In the genomic region with DNA sequence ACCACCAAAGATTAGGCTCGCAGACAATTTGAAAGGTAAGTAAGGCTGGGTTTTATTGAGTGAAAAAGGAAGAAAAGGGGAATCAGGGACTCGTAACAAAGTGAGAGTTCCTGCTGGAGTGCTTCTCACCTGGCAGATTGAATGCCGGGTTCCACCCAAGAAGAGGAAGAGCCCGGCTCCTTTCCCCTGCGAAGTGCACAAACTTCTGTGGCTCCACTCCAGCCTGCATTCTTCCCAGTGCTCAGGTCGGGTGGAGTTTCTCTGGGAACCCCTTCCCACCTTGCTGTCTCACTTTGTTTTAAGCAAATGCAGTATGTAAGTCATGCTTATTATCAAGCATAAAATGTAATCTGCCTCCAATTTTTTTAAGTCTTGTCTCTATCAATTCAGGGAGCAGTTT, we compare ENCODE assay signal across 20 cellular contexts.
DNase-seq lines count a peak whose midpoint lies in the region; ATAC-seq and TF ChIP-seq lines count a peak whose summit lies in the region.
"Had no signal": no experiment of that assay in that cellular context is flagged by ENCODE, and none has a peak within 500 bp of the region (broad histone marks: within the 10 kb centered on the region; RNA-seq: fewer than 3 reads in every experiment).

No MANE protein-coding gene starts in this region.

- H3K27ac ChIP-seq in GM23338 (ENCODE audit: low read depth) (no peak overlapping the region), PC-9 (no peak overlapping the region), epithelial cell of prostate (peak overlapping the region; percentile 20), neural progenitor cell (no peak overlapping the region), upper lobe of left lung (no peak overlapping the region)
- H3K27ac ChIP-seq: 22Rv1, C4-2B had no signal

- H3K4me1 ChIP-seq in GM23338 (ENCODE audit: insufficient read depth) (peaks cover 6% of the 10 kb centered on the region; the same call in 1 of the 2 replicates), PC-9 (replicated peaks; ENCODE audit: insufficient read depth) (no peaks in the 10 kb centered on the region), neural progenitor cell (peaks cover 18% of the 10 kb centered on the region), upper lobe of left lung (no peaks in the 10 kb centered on the region)

- H3K9me3 ChIP-seq in PC-9 (ENCODE audit: insufficient read depth, low read depth) (no peaks in the 10 kb centered on the region), neural progenitor cell (ENCODE audit: low read depth) (no peaks in the 10 kb centered on the region), upper lobe of left lung (no peaks in the 10 kb centered on the region)
- H3K9me3 ChIP-seq: A549, Caco-2 had no signal

- POLR2A ChIA-PET in PC-9 (lab: Charles Lee; ENCODE audit: unreplicated experiment), result no interaction called here

- no peaks in the 10 kb centered on the region for H3K36me3 Mint-ChIP-seq in GM23338 (ENCODE audit: low read depth)
- H3K36me3 Mint-ChIP-seq in neural progenitor cell, result peaks cover 1% of the 10 kb centered on the region
- H3K36me3 Mint-ChIP-seq in stimulated activated memory B cell treated with anti-CD40 and anti-IgM and Interleukin-4, amounts not matched to agents 10 μg/mL and 1 μg/mL and 100 μg/mL, for 72 hours, result no peaks in the 10 kb centered on the region
- H3K36me3 Mint-ChIP-seq: IgD-negative memory B cell had no signal

- DNase-seq in GM23338 (ENCODE audit: low spot score), result peak; percentile 18
- no peak for DNase-seq in PC-9
- DNase-seq in epithelial cell of prostate (ENCODE audit: low read depth, low spot score), result no peak
- no peak for DNase-seq in neural progenitor cell (ENCODE audit: low spot score)
- no peak for DNase-seq in upper lobe of left lung
- DNase-seq: AML-193; Caco-2; CD4-positive, alpha-beta T cell; DMS79; GDM1; HFFc6 had no signal

- H3K27ac Mint-ChIP-seq in GM23338, result no peak overlapping the region
- no peak overlapping the region for H3K27ac Mint-ChIP-seq in neural progenitor cell
- no peak overlapping the region for H3K27ac Mint-ChIP-seq in stimulated activated memory B cell treated with anti-CD40 and anti-IgM and Interleukin-4, amounts not matched to agents 10 μg/mL and 1 μg/mL and 100 μg/mL, for 72 hours
- H3K27ac Mint-ChIP-seq: CD4-positive, alpha-beta T cell; HFFc6; IgD-negative memory B cell had no signal

- no TSS peak for BruUV-seq in PC-9 (replicated peaks; lab: Mats Ljungman, UMichigan)

- CTCF ChIA-PET in PC-9 (lab: Charles Lee), result no interaction called here

- H3K79me2 ChIP-seq in GM23338 (replicated peaks; ENCODE audit: insufficient read depth) (no peaks in the 10 kb centered on the region), PC-9 (ENCODE audit: low read depth) (no peaks in the 10 kb centered on the region), neural progenitor cell (ENCODE audit: low read depth) (no peaks in the 10 kb centered on the region)

- TF ChIP-seq CTCF in GM23338 (conservative IDR thresholded peaks at IDR 0.05; ENCODE audit: low read depth in 2 of 2) (no peak), PC-9 (conservative IDR thresholded peaks at IDR 0.05) (no peak), neural progenitor cell (IDR thresholded peaks at IDR 0.05) (no peak), upper lobe of left lung (IDR thresholded peaks at IDR 0.05) (no peak)

- H3K4me1 Mint-ChIP-seq in GM23338, result peaks cover 12% of the 10 kb centered on the region
- peaks cover 25% of the 10 kb centered on the region for H3K4me1 Mint-ChIP-seq in neural progenitor cell
- no peaks in the 10 kb centered on the region for H3K4me1 Mint-ChIP-seq in stimulated activated memory B cell treated with anti-CD40 and anti-IgM and Interleukin-4, amounts not matched to agents 10 μg/mL and 1 μg/mL and 100 μg/mL, for 72 hours
- H3K4me1 Mint-ChIP-seq: IgD-negative memory B cell had no signal

- H3K27me3 ChIP-seq in GM23338 (ENCODE audit: insufficient read depth) (no peaks in the 10 kb centered on the region), PC-9 (ENCODE audit: insufficient read depth, low read depth) (no peaks in the 10 kb centered on the region), neural progenitor cell (no peaks in the 10 kb centered on the region), upper lobe of left lung (no peaks in the 10 kb centered on the region)

- intact Hi-C loops in PC-9 (cut with micrococcal nuclease; ENCODE audit: unreplicated experiment), result no loop called here

- H3K4me3 ChIP-seq in GM23338 (no peak overlapping the region), PC-9 (no peak overlapping the region), neural progenitor cell (no peak overlapping the region), upper lobe of left lung (no peak overlapping the region)
- H3K4me3 ChIP-seq: A549 had no signal

- no peak for TF ChIP-seq EP300 in upper lobe of left lung (IDR thresholded peaks at IDR 0.05)

- ATAC-seq in GM23338, result peak; percentile 44; the same call in 2 of the 3 replicates
- ATAC-seq in stimulated activated memory B cell treated with anti-CD40 and anti-IgM and Interleukin-4, amounts not matched to agents 10 μg/mL and 1 μg/mL and 100 μg/mL, for 72 hours, result no peak
- ATAC-seq in HG02870 (IDR thresholded peaks at IDR 0.05; ENCODE audit: unreplicated experiment), result no peak
- no peak for ATAC-seq in GM18907 (IDR thresholded peaks at IDR 0.05; ENCODE audit: unreplicated experiment)
- ATAC-seq in upper lobe of left lung (ENCODE audit: low FRiP score in 2 of 2), result no peak
- ATAC-seq: A549, HCT116, HepG2 had no signal

- WGBS in upper lobe of left lung, 2 donors, result 54 to 62% methylated on average over 6 of the region's 6 CpGs

- H3F3A ChIP-seq in GM23338 (replicated peaks; ENCODE audit: low read depth) (no peaks in the 10 kb centered on the region), PC-9 (ENCODE audit: insufficient read depth, low read depth) (no peaks in the 10 kb centered on the region), neural progenitor cell (ENCODE audit: low read depth) (no peaks in the 10 kb centered on the region)

- peaks cover 2% of the 10 kb centered on the region for H3K27me3 Mint-ChIP-seq in GM23338 (ENCODE audit: insufficient read depth, low read depth, poor library complexity)
- H3K27me3 Mint-ChIP-seq in neural progenitor cell (ENCODE audit: insufficient read depth, low read depth), result no peaks in the 10 kb centered on the region
- no peaks in the 10 kb centered on the region for H3K27me3 Mint-ChIP-seq in stimulated activated memory B cell treated with anti-CD40 and anti-IgM and Interleukin-4, amounts not matched to agents 10 μg/mL and 1 μg/mL and 100 μg/mL, for 72 hours
- H3K27me3 Mint-ChIP-seq: IgD-negative memory B cell had no signal

- H3K4me3 Mint-ChIP-seq in GM23338 (no peak overlapping the region), neural progenitor cell (no peak overlapping the region)
- H3K4me3 Mint-ChIP-seq in stimulated activated memory B cell treated with anti-CD40 and anti-IgM and Interleukin-4, amounts not matched to agents 10 μg/mL and 1 μg/mL and 100 μg/mL, for 72 hours, result no peak overlapping the region
- H3K4me3 Mint-ChIP-seq: CD4-positive, alpha-beta T cell; HFFc6; IgD-negative memory B cell had no signal

- peak overlapping the region; percentile 49; the same call in 1 of the 2 replicates for H2AFZ ChIP-seq in GM23338
- H2AFZ ChIP-seq in PC-9, result 0 out of 2 replicates have a peak overlapping the region, but pooled peaks have one; percentile 45
- H2AFZ ChIP-seq in neural progenitor cell (replicated peaks), result peak overlapping the region; percentile 36

- H3K9me2 ChIP-seq in GM23338 (ENCODE audit: insufficient read depth), result no peaks in the 10 kb centered on the region
- H3K9me2 ChIP-seq in PC-9 (ENCODE audit: insufficient read depth), result no peaks in the 10 kb centered on the region

- no peak for TF ChIP-seq POLR2A in upper lobe of left lung (IDR thresholded peaks at IDR 0.05)

- no peak overlapping the region for H3K4me2 ChIP-seq in GM23338
- no peak overlapping the region for H3K4me2 ChIP-seq in PC-9
- H3K4me2 ChIP-seq in neural progenitor cell, result no peak overlapping the region
- H3K4me2 ChIP-seq: A549 had no signal

- no peak overlapping the region for H3K9ac ChIP-seq in neural progenitor cell

- H3K9me3 Mint-ChIP-seq in GM23338 (no peaks in the 10 kb centered on the region; the same call in 2 of the 3 replicates), neural progenitor cell (peaks cover 6% of the 10 kb centered on the region)
- no peaks in the 10 kb centered on the region for H3K9me3 Mint-ChIP-seq in stimulated activated memory B cell treated with anti-CD40 and anti-IgM and Interleukin-4, amounts not matched to agents 10 μg/mL and 1 μg/mL and 100 μg/mL, for 72 hours
- H3K9me3 Mint-ChIP-seq: CD4-positive, alpha-beta T cell had no signal

- H4K20me1 ChIP-seq in GM23338 (replicated peaks; ENCODE audit: insufficient read depth) (no peaks in the 10 kb centered on the region), PC-9 (ENCODE audit: insufficient read depth) (no peaks in the 10 kb centered on the region), neural progenitor cell (ENCODE audit: low read depth) (no peaks in the 10 kb centered on the region)

- H3K36me3 ChIP-seq in GM23338 (ENCODE audit: insufficient read depth), result no peaks in the 10 kb centered on the region; the same call in 1 of the 2 replicates
- no peaks in the 10 kb centered on the region for H3K36me3 ChIP-seq in PC-9 (ENCODE audit: low read depth)
- no peaks in the 10 kb centered on the region for H3K36me3 ChIP-seq in neural progenitor cell
- no peaks in the 10 kb centered on the region for H3K36me3 ChIP-seq in upper lobe of left lung

TF ChIP-seq in GM23338, 12 proteins besides CTCF, POLR2A, EP300 and RAD21 (continues in another document):
- TF ChIP-seq ZNF331 (CRISPR knock-in tag; IDR thresholded peaks at IDR 0.05; ENCODE audit: low read depth) (no peak), ZNF114 (CRISPR knock-in tag; IDR thresholded peaks at IDR 0.05) (no peak), JUNB (IDR thresholded peaks at IDR 0.05; ENCODE audit: unreplicated experiment) (no peak), CREB1 (CRISPR knock-in tag; IDR thresholded peaks at IDR 0.05; ENCODE audit: low read depth) (no peak)
